In genomic region chr3:12963869-12964712, GRCh38 we compare ENCODE assay signal across 10 cellular contexts.
A peak's percentile ranks its signal among the peaks of the same experiment; 100 is the strongest.
DNase-seq lines count a peak whose midpoint lies in the region; ATAC-seq and TF ChIP-seq lines count a peak whose summit lies in the region.
"Had no signal": no experiment of that assay in that cellular context is flagged by ENCODE, and none has a peak within 500 bp of the region (broad histone marks: within the 10 kb centered on the region; RNA-seq: fewer than 3 reads in every experiment).

No MANE protein-coding gene starts in this region.

- intact Hi-C loops in activated naive CD4-positive, alpha-beta T cell treated with anti-CD3 and anti-CD28 coated beads for 36 hours (cut with micrococcal nuclease) = loop anchor here (1.0 to 10.0 kb wide), 5 partner anchors 15 to 299 kb away; partner anchors contain the start of gene RAF1
- intact Hi-C loops in testis (cut with DNase I; ENCODE audit: low total_unique reads) = no loop called here

- no peak for ATAC-seq in T-helper 17 cell
- ATAC-seq: GM23338 had no signal

- no peaks in the 10 kb centered on the region for H3K36me3 ChIP-seq in testis (ENCODE audit: low read depth, missing control alignments)

- WGBS in testis, 2 donors = 55 to 69% methylated on average over 8 to 9 of the region's 9 CpGs

- H3K4me3 Mint-ChIP-seq in activated naive CD4-positive, alpha-beta T cell treated with anti-CD3 and anti-CD28 coated beads for 36 hours = no peak overlapping the region
- peak overlapping the region; percentile 25 for H3K4me3 Mint-ChIP-seq in T-helper 17 cell
- H3K4me3 Mint-ChIP-seq in immature natural killer cell = peak overlapping the region; percentile 60 to 85 (median 75)
- H3K4me3 Mint-ChIP-seq: GM23338 had no signal

- peaks cover 31% of the 10 kb centered on the region for H3K4me1 ChIP-seq in testis

- H3K9me3 Mint-ChIP-seq in activated naive CD4-positive, alpha-beta T cell treated with anti-CD3 and anti-CD28 coated beads for 36 hours = no peaks in the 10 kb centered on the region
- no peaks in the 10 kb centered on the region for H3K9me3 Mint-ChIP-seq in immature natural killer cell
- H3K9me3 Mint-ChIP-seq: GM23338 had no signal

- H3K27ac ChIP-seq in testis = no peak overlapping the region

- H3K4me3 ChIP-seq in testis = no peak overlapping the region
- H3K4me3 ChIP-seq: GM23338 had no signal

- DNase-seq in activated naive CD4-positive, alpha-beta T cell treated with anti-CD3 and anti-CD28 coated beads for 36 hours = no peak
- no peak for DNase-seq in activated naive CD4-positive, alpha-beta T cell treated with anti-CD3 and anti-CD28 coated beads, Interleukin-2, amount 50 U/mL, for 16 hours
- no peak for DNase-seq in T-helper 17 cell
- DNase-seq in immature natural killer cell = no peak
- DNase-seq in testis = peak; percentile 21
- no peak for DNase-seq in NCI-H526 treated with DMSO at 0.1 percent for 48 hours (lab: John Stamatoyannopoulos, UW)
- DNase-seq in occipital lobe (lab: John Stamatoyannopoulos, UW) = no peak
- no peak for DNase-seq in SK-N-DZ (ENCODE audit: low spot score)
- DNase-seq: activated CD4-positive, alpha-beta T cell treated with anti-CD3 and anti-CD28 coated beads for 1 hour had no signal

- no peaks in the 10 kb centered on the region for H3K9me3 ChIP-seq in T-helper 17 cell (ENCODE audit: control insufficient read depth, low read length, poor library complexity, severe bottlenecking)
- no peaks in the 10 kb centered on the region for H3K9me3 ChIP-seq in testis

- TF ChIP-seq CTCF in testis (IDR thresholded peaks at IDR 0.05) = no peak

- no peaks in the 10 kb centered on the region for H3K27me3 ChIP-seq in testis

- peaks cover 82% of the 10 kb centered on the region for H3K4me1 Mint-ChIP-seq in activated naive CD4-positive, alpha-beta T cell treated with anti-CD3 and anti-CD28 coated beads for 36 hours (ENCODE audit: low read depth)
- H3K4me1 Mint-ChIP-seq in T-helper 17 cell (peaks cover 74% of the 10 kb centered on the region), immature natural killer cell (peaks cover 89 to 96% of the 10 kb centered on the region in 2 donors)

- H3K27me3 Mint-ChIP-seq in activated naive CD4-positive, alpha-beta T cell treated with anti-CD3 and anti-CD28 coated beads for 36 hours (ENCODE audit: low read depth) = no peaks in the 10 kb centered on the region
- H3K27me3 Mint-ChIP-seq in T-helper 17 cell (no peaks in the 10 kb centered on the region), immature natural killer cell (ENCODE audit: low read depth in 3 of 3) (peaks cover 5 to 8% (median 7%) of the 10 kb centered on the region in 3 donors)

- H3K27ac Mint-ChIP-seq in activated naive CD4-positive, alpha-beta T cell treated with anti-CD3 and anti-CD28 coated beads for 36 hours = peak overlapping the region; percentile 87
- H3K27ac Mint-ChIP-seq in T-helper 17 cell = no peak overlapping the region
- peak overlapping the region; percentile 72 to 92 (median 86) for H3K27ac Mint-ChIP-seq in immature natural killer cell
- H3K27ac Mint-ChIP-seq: GM23338 had no signal

- H3K36me3 Mint-ChIP-seq in activated naive CD4-positive, alpha-beta T cell treated with anti-CD3 and anti-CD28 coated beads for 36 hours (ENCODE audit: low read depth) = peaks cover 4% of the 10 kb centered on the region
- H3K36me3 Mint-ChIP-seq in T-helper 17 cell (ENCODE audit: low read depth) = peaks cover 2% of the 10 kb centered on the region
- H3K36me3 Mint-ChIP-seq in immature natural killer cell = peaks cover 0 to 9% (median 3%) of the 10 kb centered on the region in 3 donors

- TF ChIP-seq POLR2A in testis (IDR thresholded peaks at IDR 0.05) = no peak

- CTCF ChIA-PET in activated naive CD4-positive, alpha-beta T cell treated with anti-CD3 and anti-CD28 coated beads for 36 hours (lab: Charles Lee) = interaction anchor here (1.3 to 1.4 kb wide), 2 partner anchors 9 to 20 kb away, joined by 4 read pairs; no protein-coding TSS in a partner anchor
